ENCODE assay signal across 15 cellular contexts in the genomic region with DNA sequence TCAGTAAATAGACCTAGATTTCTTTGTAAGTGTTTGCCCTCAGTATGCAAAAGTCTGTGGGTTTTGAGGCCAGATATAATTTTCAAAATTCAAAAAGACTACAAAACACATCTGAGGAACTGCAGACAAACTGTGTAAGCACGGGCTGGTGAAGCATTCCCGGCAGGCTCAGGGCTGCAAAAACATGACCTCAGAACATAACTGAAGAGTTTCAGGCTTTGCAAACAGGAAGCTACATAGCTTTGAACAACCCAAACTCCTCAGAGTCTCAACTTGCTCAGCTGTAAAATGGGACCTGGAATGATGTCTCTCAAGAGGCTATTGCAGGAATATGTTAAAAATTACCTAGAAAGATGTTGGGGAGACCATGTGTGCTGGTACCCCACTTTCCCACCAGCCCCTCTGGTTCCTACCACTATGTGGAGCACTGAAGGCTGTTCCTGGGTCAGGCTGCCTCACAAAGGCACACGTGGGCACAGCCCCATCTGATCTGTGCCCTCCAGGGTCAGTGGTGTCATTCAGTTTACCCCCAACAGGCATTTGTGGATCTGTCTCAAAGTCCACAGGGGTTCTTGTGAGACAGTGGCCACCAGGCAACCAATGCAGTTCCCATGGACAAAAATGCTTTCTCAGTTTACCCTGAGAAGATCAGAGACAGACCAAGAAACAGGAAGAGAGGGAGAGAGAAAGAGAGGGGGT.
A peak's percentile ranks its signal among the peaks of the same experiment; 100 is the strongest.
DNase-seq lines count a peak whose midpoint lies in the region; ATAC-seq and TF ChIP-seq lines count a peak whose summit lies in the region.
"Had no signal": no experiment of that assay in that cellular context is flagged by ENCODE, and none has a peak within 500 bp of the region (broad histone marks: within the 10 kb centered on the region; RNA-seq: fewer than 3 reads in every experiment).

No MANE protein-coding gene starts in this region.

- H3K27ac ChIP-seq in BLaER1 treated with 17β-estradiol and CSF1 and Interleukin-3, amounts not matched to agents 10 nM and 100 nM: peak overlapping the region in 1 of 11 experiments; percentile 36; a peak in 1 of 22 replicates
- H3K27ac ChIP-seq in GM23338 (ENCODE audit: low read depth) (no peak overlapping the region), MM.1S (ENCODE audit: low read length) (no peak overlapping the region), left lung (no peak overlapping the region)
- H3K27ac ChIP-seq: testis had no signal

- peaks cover 22 to 76% (median 42%) of the 10 kb centered on the region in 10 experiments for H3K4me1 ChIP-seq in BLaER1 treated with 17β-estradiol and CSF1 and Interleukin-3, amounts not matched to agents 10 nM and 100 nM
- H3K4me1 ChIP-seq in GM23338 (ENCODE audit: insufficient read depth) (peaks cover 22% of the 10 kb centered on the region), MM.1S (ENCODE audit: low read length) (no peaks in the 10 kb centered on the region), left lung (peaks cover 0 to 53% of the 10 kb centered on the region in 2 donors)

- H3K79me2 ChIP-seq in GM23338 (replicated peaks; ENCODE audit: insufficient read depth) (peaks cover 98% of the 10 kb centered on the region), MM.1S (ENCODE audit: low read length) (peaks cover 96% of the 10 kb centered on the region)

- H3K4me3 Mint-ChIP-seq in activated CD8-positive, alpha-beta T cell treated with anti-CD3 and anti-CD28 coated beads for 36 hours: no peak overlapping the region
- no peak overlapping the region for H3K4me3 Mint-ChIP-seq in GM23338
- H3K4me3 Mint-ChIP-seq: brain, endodermal cell had no signal

- peak overlapping the region in 8 of 11 experiments; percentile 18 to 67 (median 32); a peak in 6 of 22 replicates for H3K4me2 ChIP-seq in BLaER1 treated with 17β-estradiol and CSF1 and Interleukin-3, amounts not matched to agents 10 nM and 100 nM
- H3K4me2 ChIP-seq in GM23338 (no peak overlapping the region), MM.1S (ENCODE audit: low read depth, low read length) (no peak overlapping the region)
- H3K4me2 ChIP-seq: SK-N-SH had no signal

- H3K9me3 ChIP-seq in BLaER1 treated with 17β-estradiol and CSF1 and Interleukin-3, amounts not matched to agents 10 nM and 100 nM (replicated peaks in 1 of 11): no peaks in the 10 kb centered on the region
- H3K9me3 ChIP-seq in MM.1S (replicated peaks; ENCODE audit: insufficient read depth, low read length): no peaks in the 10 kb centered on the region
- H3K9me3 ChIP-seq in left lung: no peaks in the 10 kb centered on the region
- H3K9me3 ChIP-seq: SK-N-SH, testis had no signal

- H3F3A ChIP-seq in GM23338 (replicated peaks; ENCODE audit: low read depth) (no peaks in the 10 kb centered on the region), MM.1S (ENCODE audit: insufficient read depth, low read length) (no peaks in the 10 kb centered on the region)

- peaks cover 35% of the 10 kb centered on the region for H3K36me3 Mint-ChIP-seq in activated CD8-positive, alpha-beta T cell treated with anti-CD3 and anti-CD28 coated beads for 36 hours (ENCODE audit: low read depth)
- peaks cover 29% of the 10 kb centered on the region; the same call in 2 of the 3 replicates for H3K36me3 Mint-ChIP-seq in GM23338 (ENCODE audit: low read depth)

- peaks cover 95 to 100% (median 98%) of the 10 kb centered on the region in 11 experiments for H4K20me1 ChIP-seq in BLaER1 treated with 17β-estradiol and CSF1 and Interleukin-3, amounts not matched to agents 10 nM and 100 nM
- H4K20me1 ChIP-seq in GM23338 (replicated peaks; ENCODE audit: insufficient read depth): peaks cover 65% of the 10 kb centered on the region
- peaks cover 8% of the 10 kb centered on the region; the same call in 1 of the 2 replicates for H4K20me1 ChIP-seq in MM.1S (ENCODE audit: insufficient read depth, low read length)

- no peaks in the 10 kb centered on the region for H3K27me3 Mint-ChIP-seq in activated CD8-positive, alpha-beta T cell treated with anti-CD3 and anti-CD28 coated beads for 36 hours
- H3K27me3 Mint-ChIP-seq in GM23338 (ENCODE audit: insufficient read depth, low read depth, poor library complexity): peaks cover 2% of the 10 kb centered on the region
- H3K27me3 Mint-ChIP-seq: brain had no signal

- ATAC-seq in activated CD8-positive, alpha-beta T cell treated with anti-CD3 and anti-CD28 coated beads for 36 hours: peak; percentile 66
- ATAC-seq in left lobe of liver (peak; percentile 54), GM23338 (no peak), left lung (no peak), omental fat pad (ENCODE audit: low FRiP score) (no peak)
- ATAC-seq: HCT116 had no signal

- TF ChIP-seq CTCF in GM12865 (IDR thresholded peaks at IDR 0.05; ENCODE audit: insufficient read depth, low read depth, low read length, missing control alignments) (no peak), GM23338 (conservative IDR thresholded peaks at IDR 0.05; ENCODE audit: low read depth in 2 of 2) (no peak), MM.1S (IDR thresholded peaks at IDR 0.05; ENCODE audit: low read length) (no peak), left lung (IDR thresholded peaks at IDR 0.05) (no peak), omental fat pad (IDR thresholded peaks at IDR 0.05) (no peak)
- TF ChIP-seq CTCF in activated CD8-positive, alpha-beta T cell treated with anti-CD3 and anti-CD28 coated beads for 36 hours (IDR thresholded peaks at IDR 0.05): no peak

- peak overlapping the region; percentile 69 for H3K27ac Mint-ChIP-seq in activated CD8-positive, alpha-beta T cell treated with anti-CD3 and anti-CD28 coated beads for 36 hours
- no peak overlapping the region for H3K27ac Mint-ChIP-seq in GM23338

- H3K9ac ChIP-seq in BLaER1 treated with 17β-estradiol and CSF1 and Interleukin-3, amounts not matched to agents 10 nM and 100 nM: peak overlapping the region in 1 of 11 experiments; percentile 46; a peak in 1 of 22 replicates
- no peak overlapping the region for H3K9ac ChIP-seq in MM.1S (ENCODE audit: low read length)
- H3K9ac ChIP-seq: SK-N-SH had no signal

- no peak overlapping the region for H2AFZ ChIP-seq in GM23338
- H2AFZ ChIP-seq in MM.1S (ENCODE audit: low read length): no peak overlapping the region

- no peak overlapping the region for H3K4me3 ChIP-seq in BLaER1 treated with 17β-estradiol and CSF1 and Interleukin-3, amounts not matched to agents 10 nM and 100 nM
- H3K4me3 ChIP-seq in GM12865 (ENCODE audit: low read depth, low read length) (0 out of 2 replicates have a peak overlapping the region, but pooled peaks have one; percentile 3), GM23338 (no peak overlapping the region), MM.1S (ENCODE audit: low read length) (no peak overlapping the region), left lung (no peak overlapping the region)
- H3K4me3 ChIP-seq: testis had no signal

- DNase-seq in GM12865 (ENCODE audit: low read depth): peak; percentile 74
- DNase-seq in activated CD8-positive, alpha-beta T cell treated with anti-CD3 and anti-CD28 coated beads for 36 hours: no peak
- no peak for DNase-seq in left lobe of liver (ENCODE audit: low spot score)
- no peak for DNase-seq in GM23338 (ENCODE audit: low spot score)
- no peak for DNase-seq in MM.1S
- DNase-seq in left lung: no peak
- no peak for DNase-seq in omental fat pad (ENCODE audit: low spot score)
- DNase-seq: DMS53, endodermal cell, NCI-H1436 treated with DMSO at 0.1 percent for 48 hours, SK-N-SH had no signal

- no peaks in the 10 kb centered on the region for H3K9me3 Mint-ChIP-seq in activated CD8-positive, alpha-beta T cell treated with anti-CD3 and anti-CD28 coated beads for 36 hours
- H3K9me3 Mint-ChIP-seq in GM23338: no peaks in the 10 kb centered on the region; the same call in 2 of the 3 replicates
- H3K9me3 Mint-ChIP-seq: endodermal cell had no signal

- POLR2A ChIA-PET in activated CD8-positive, alpha-beta T cell treated with anti-CD3 and anti-CD28 coated beads for 36 hours (lab: Charles Lee): no interaction called here

- H3K9me2 ChIP-seq in GM23338 (ENCODE audit: insufficient read depth): no peaks in the 10 kb centered on the region
- no peaks in the 10 kb centered on the region for H3K9me2 ChIP-seq in MM.1S (replicated peaks; ENCODE audit: insufficient read depth, low read length)
- H3K9me2 ChIP-seq: SK-N-SH had no signal

- peaks cover 69% of the 10 kb centered on the region for H3K4me1 Mint-ChIP-seq in activated CD8-positive, alpha-beta T cell treated with anti-CD3 and anti-CD28 coated beads for 36 hours (ENCODE audit: low read depth)
- H3K4me1 Mint-ChIP-seq in GM23338: peaks cover 29% of the 10 kb centered on the region

- peaks cover 54 to 97% (median 93%) of the 10 kb centered on the region in 11 experiments for H3K36me3 ChIP-seq in BLaER1 treated with 17β-estradiol and CSF1 and Interleukin-3, amounts not matched to agents 10 nM and 100 nM
- H3K36me3 ChIP-seq in GM23338 (ENCODE audit: insufficient read depth) (no peaks in the 10 kb centered on the region), MM.1S (replicated peaks; ENCODE audit: insufficient read depth, low read length) (no peaks in the 10 kb centered on the region), left lung (peaks cover 0 to 25% of the 10 kb centered on the region in 2 donors)

- CTCF ChIA-PET in activated CD8-positive, alpha-beta T cell treated with anti-CD3 and anti-CD28 coated beads for 36 hours (lab: Charles Lee): interaction anchor here (0.9 kb wide), 1 partner anchor 22 kb away, joined by 3 read pairs; no protein-coding TSS in a partner anchor

- H3K27me3 ChIP-seq in BLaER1 treated with 17β-estradiol and CSF1 and Interleukin-3, amounts not matched to agents 10 nM and 100 nM: no peaks in the 10 kb centered on the region
- H3K27me3 ChIP-seq in GM23338 (ENCODE audit: insufficient read depth) (no peaks in the 10 kb centered on the region), MM.1S (replicated peaks; ENCODE audit: insufficient read depth, low read length) (no peaks in the 10 kb centered on the region), left lung (no peaks in the 10 kb centered on the region)
- H3K27me3 ChIP-seq: testis had no signal

- intact Hi-C loops in activated CD8-positive, alpha-beta T cell treated with anti-CD3 and anti-CD28 coated beads for 36 hours (cut with micrococcal nuclease): no loop called here
- intact Hi-C loops in left lung (cut with DNase I): no loop called here

TF ChIP-seq in GM23338, 12 proteins besides CTCF, POLR2A, EP300 and RAD21 (continues in another document):
- TF ChIP-seq NANOG (IDR thresholded peaks at IDR 0.05; ENCODE audit: borderline replicate concordance) (no peak), POLR2AphosphoS5 (IDR thresholded peaks at IDR 0.05; ENCODE audit: low read depth) (no peak), EZH2 (IDR thresholded peaks at IDR 0.05; ENCODE audit: low read depth, unreplicated experiment) (no peak)

Comparison
In these comparisons a context has a peak if more than half of its experiments do, and no peak if none do; other contexts are left out.
1. H3K4me2 ChIP-seq: peak in BLaER1 treated with 17β-estradiol and CSF1 and Interleukin-3, amounts not matched to agents 10 nM and 100 nM (8 of 11); none in GM23338 (single experiment) and MM.1S (single experiment).
2. ATAC-seq: peak in activated CD8-positive, alpha-beta T cell treated with anti-CD3 and anti-CD28 coated beads for 36 hours (single experiment) and left lobe of liver (single experiment); none in GM23338 (single experiment), left lung (single experiment) and omental fat pad (single experiment).